Comparison of ENCODE assay signal across 10 cellular contexts in genomic region chr1:212611000-212611636, GRCh38. TPM values are rescaled to one million over a fixed set of nuclear protein-coding genes. Genes with fewer than 3 reads are reported as not detected.
DNase-seq lines count a peak whose midpoint lies in the region; ATAC-seq and TF ChIP-seq lines count a peak whose summit lies in the region.
"Had no signal": no experiment of that assay in that cellular context is flagged by ENCODE, and none has a peak within 500 bp of the region (broad histone marks: within the 10 kb centered on the region; RNA-seq: fewer than 3 reads in every experiment).

No MANE protein-coding gene starts in this region.

- peaks cover 7% of the 10 kb centered on the region for H3K36me3 ChIP-seq in thoracic aorta

- peak overlapping the region; percentile 91 for H3K4me3 ChIP-seq in thoracic aorta

- H3K4me1 Mint-ChIP-seq in activated naive CD4-positive, alpha-beta T cell treated with anti-CD3 and anti-CD28 coated beads, Interleukin-2, amount 50 U/mL, for 24 hours = peaks cover 37% of the 10 kb centered on the region
- H3K4me1 Mint-ChIP-seq in T-helper 17 cell = peaks cover 20% of the 10 kb centered on the region

- H3K27me3 Mint-ChIP-seq in activated naive CD4-positive, alpha-beta T cell treated with anti-CD3 and anti-CD28 coated beads, Interleukin-2, amount 50 U/mL, for 24 hours = peaks cover 24% of the 10 kb centered on the region
- peaks cover 40% of the 10 kb centered on the region for H3K27me3 Mint-ChIP-seq in T-helper 17 cell

- no peaks in the 10 kb centered on the region for H3K9me3 Mint-ChIP-seq in activated naive CD4-positive, alpha-beta T cell treated with anti-CD3 and anti-CD28 coated beads, Interleukin-2, amount 50 U/mL, for 24 hours

- H3K4me1 ChIP-seq in foreskin keratinocyte = peaks cover 5% of the 10 kb centered on the region
- H3K4me1 ChIP-seq in thoracic aorta (ENCODE audit: control insufficient read depth in 1 of 2, low read depth in 2 of 2) = peaks cover 16 to 59% of the 10 kb centered on the region in 2 donors

- H3K27ac ChIP-seq in foreskin keratinocyte = no peak overlapping the region
- H3K27ac ChIP-seq in thoracic aorta = no peak overlapping the region

- DNase-seq in activated naive CD4-positive, alpha-beta T cell treated with Interleukin-2 at 50 U/mL for 16 hours = no peak
- DNase-seq in T-helper 17 cell (no peak), foreskin keratinocyte (peak; percentile 16 to 38), thoracic aorta (ENCODE audit: low spot score) (no peak), NCI-H526 treated with DMSO at 0.1 percent for 48 hours (lab: John Stamatoyannopoulos, UW) (no peak), SKM-1 treated with dmso at 0.1 percent for 144 hours (lab: John Stamatoyannopoulos, UW; ENCODE audit: unreplicated experiment) (no peak), NCI-H526 (lab: John Stamatoyannopoulos, UW) (no peak)

- H3K9me3 ChIP-seq in T-helper 17 cell (ENCODE audit: control insufficient read depth, low read length, poor library complexity, severe bottlenecking) (no peaks in the 10 kb centered on the region), thoracic aorta (no peaks in the 10 kb centered on the region)

- H3K4me3 Mint-ChIP-seq in activated naive CD4-positive, alpha-beta T cell treated with anti-CD3 and anti-CD28 coated beads, Interleukin-2, amount 50 U/mL, for 24 hours = peak overlapping the region; percentile 95
- peak overlapping the region; percentile 76 for H3K4me3 Mint-ChIP-seq in T-helper 17 cell

- TF ChIP-seq CTCF in foreskin keratinocyte (conservative IDR thresholded peaks at IDR 0.05) (no peak), thoracic aorta (IDR thresholded peaks at IDR 0.05) (no peak)

- H3K27me3 ChIP-seq in foreskin keratinocyte (peaks cover 22% of the 10 kb centered on the region), thoracic aorta (replicated peaks; ENCODE audit: insufficient read depth) (no peaks in the 10 kb centered on the region)

- peak overlapping the region; percentile 48 for H3K27ac Mint-ChIP-seq in activated naive CD4-positive, alpha-beta T cell treated with anti-CD3 and anti-CD28 coated beads, Interleukin-2, amount 50 U/mL, for 24 hours
- H3K27ac Mint-ChIP-seq in T-helper 17 cell = no peak overlapping the region

- H3K36me3 Mint-ChIP-seq in activated naive CD4-positive, alpha-beta T cell treated with anti-CD3 and anti-CD28 coated beads, Interleukin-2, amount 50 U/mL, for 24 hours = peaks cover 12% of the 10 kb centered on the region
- H3K36me3 Mint-ChIP-seq in T-helper 17 cell (ENCODE audit: low read depth) = peaks cover 3% of the 10 kb centered on the region

- no peak for ATAC-seq in T-helper 17 cell
- no peak for ATAC-seq in foreskin keratinocyte
- ATAC-seq in thoracic aorta (ENCODE audit: insufficient number of reproducible peaks, low FRiP score, low read depth) = no peak
- ATAC-seq: activated CD4-positive, CD25-positive, alpha-beta regulatory T cell treated with anti-CD3 and anti-CD28 coated beads, Interleukin-2, amount 50 U/mL, for 24 hours; sciatic nerve had no signal

RNA-seq across cellular contexts. Expression of gene ATF3, which starts 2.6 kb away (rescaled TPM):
- total RNA-seq in T-helper 17 cell = 10 to 100 TPM; 53.0 to 72.5 TPM
- total RNA-seq in foreskin keratinocyte = 3.3 and 5.4 TPM in 2 replicates
- 3.3 and 4.8 TPM in 2 replicates for polyA plus RNA-seq in foreskin keratinocyte
- 100 to 1,000 TPM in 1 of 2 donors, 10 to 100 TPM in 1; 10.7 to 160 TPM for total RNA-seq in thoracic aorta

Comparison
In these comparisons a context has a peak if more than half of its experiments do, and no peak if none do; other contexts are left out.
1. DNase-seq: peak in foreskin keratinocyte (2 of 2); none in activated naive CD4-positive, alpha-beta T cell treated with Interleukin-2 at 50 U/mL for 16 hours (single experiment), T-helper 17 cell (0 of 3), thoracic aorta (single experiment), NCI-H526 treated with DMSO at 0.1 percent for 48 hours (single experiment), SKM-1 treated with dmso at 0.1 percent for 144 hours (single experiment) and NCI-H526 (0 of 2).